Comparison of ENCODE assay signal across 1 cellular context in genomic region chr1:9529190-9529589, GRCh38.
TF ChIP-seq lines count a peak whose summit lies in the region.

No MANE protein-coding gene starts in this region.

TF ChIP-seq in K562, 482 proteins besides CTCF, POLR2A, EP300 and RAD21 (continued from another document):
- TF ChIP-seq CBX3 (IDR thresholded peaks at IDR 0.05; ENCODE audit: borderline replicate concordance in 1 of 2, low read length in 2 of 2) (peak in 1 of 2 experiments; percentile 99; a peak in 1 of 3 replicates), ZEB2 (IDR thresholded peaks at IDR 0.05) (0 out of 2 replicates have a peak, but pooled peaks have one; percentile 22), EP400 (IDR thresholded peaks at IDR 0.05) (no peak), TRIM24 (IDR thresholded peaks at IDR 0.05) (peak in 1 of 2 experiments; percentile 79; a peak in 2 of 4 replicates), PHB2 (IDR thresholded peaks at IDR 0.05; ENCODE audit: low read depth) (no peak), PCBP1 (IDR thresholded peaks at IDR 0.05; ENCODE audit: low read depth, low read length, poor library complexity, severe bottlenecking) (no peak), DACH1 (IDR thresholded peaks at IDR 0.05; ENCODE audit: partially characterized antibody) (peak; percentile 68), SMARCA5 (IDR thresholded peaks at IDR 0.05) (peak; percentile 97), HMG20B (CRISPR knock-in tag; IDR thresholded peaks at IDR 0.05) (no peak), ARID1B (IDR thresholded peaks at IDR 0.05) (no peak), TRIM28 (IDR thresholded peaks at IDR 0.05) (peak; percentile 98), ZNF280B (CRISPR knock-in tag; IDR thresholded peaks at IDR 0.05) (no peak), TFAP4 (CRISPR knock-in tag; IDR thresholded peaks at IDR 0.05; ENCODE audit: borderline replicate concordance) (peak; percentile 90), TGIF2 (CRISPR knock-in tag; IDR thresholded peaks at IDR 0.05) (no peak), NBN (IDR thresholded peaks at IDR 0.05; ENCODE audit: low read depth) (peak; percentile 53; the same call in 1 of the 2 replicates), ATF7 (IDR thresholded peaks at IDR 0.05) (peak; percentile 92), ZNF212 (CRISPR knock-in tag; IDR thresholded peaks at IDR 0.05) (no peak), RBM25 (IDR thresholded peaks at IDR 0.05; ENCODE audit: low read depth, low read length, severe bottlenecking) (peak; percentile 77), NCOA1 (IDR thresholded peaks at IDR 0.05; ENCODE audit: low read depth) (0 out of 2 replicates have a peak, but pooled peaks have one; percentile 22), SMAD4 (CRISPR knock-in tag; conservative IDR thresholded peaks at IDR 0.05) (peak; percentile 67), DIDO1 (tag; IDR thresholded peaks at IDR 0.05; ENCODE audit: low read depth) (0 out of 2 replicates have a peak, but pooled peaks have one; percentile 40), CBX5 (IDR thresholded peaks at IDR 0.05; ENCODE audit: borderline replicate concordance, low read depth) (peak; percentile 93), ZNF384 (IDR thresholded peaks at IDR 0.05; ENCODE audit: low read depth, low read length) (peak; percentile 95), CREB1 (IDR thresholded peaks at IDR 0.05) (peak; percentile 57; the same call in 1 of the 2 replicates), CREB1 (CRISPR knock-in tag; IDR thresholded peaks at IDR 0.05) (peak; percentile 74), NUFIP1 (IDR thresholded peaks at IDR 0.05; ENCODE audit: partially characterized antibody) (no peak)
- TF ChIP-seq, protein P1, sequence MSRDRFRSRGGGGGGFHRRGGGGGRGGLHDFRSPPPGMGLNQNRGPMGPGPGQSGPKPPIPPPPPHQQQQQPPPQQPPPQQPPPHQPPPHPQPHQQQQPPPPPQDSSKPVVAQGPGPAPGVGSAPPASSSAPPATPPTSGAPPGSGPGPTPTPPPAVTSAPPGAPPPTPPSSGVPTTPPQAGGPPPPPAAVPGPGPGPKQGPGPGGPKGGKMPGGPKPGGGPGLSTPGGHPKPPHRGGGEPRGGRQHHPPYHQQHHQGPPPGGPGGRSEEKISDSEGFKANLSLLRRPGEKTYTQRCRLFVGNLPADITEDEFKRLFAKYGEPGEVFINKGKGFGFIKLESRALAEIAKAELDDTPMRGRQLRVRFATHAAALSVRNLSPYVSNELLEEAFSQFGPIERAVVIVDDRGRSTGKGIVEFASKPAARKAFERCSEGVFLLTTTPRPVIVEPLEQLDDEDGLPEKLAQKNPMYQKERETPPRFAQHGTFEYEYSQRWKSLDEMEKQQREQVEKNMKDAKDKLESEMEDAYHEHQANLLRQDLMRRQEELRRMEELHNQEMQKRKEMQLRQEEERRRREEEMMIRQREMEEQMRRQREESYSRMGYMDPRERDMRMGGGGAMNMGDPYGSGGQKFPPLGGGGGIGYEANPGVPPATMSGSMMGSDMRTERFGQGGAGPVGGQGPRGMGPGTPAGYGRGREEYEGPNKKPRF (IDR thresholded peaks at IDR 0.05; ENCODE audit: low read depth, low read length): no peak
- TF ChIP-seq, protein P2, sequence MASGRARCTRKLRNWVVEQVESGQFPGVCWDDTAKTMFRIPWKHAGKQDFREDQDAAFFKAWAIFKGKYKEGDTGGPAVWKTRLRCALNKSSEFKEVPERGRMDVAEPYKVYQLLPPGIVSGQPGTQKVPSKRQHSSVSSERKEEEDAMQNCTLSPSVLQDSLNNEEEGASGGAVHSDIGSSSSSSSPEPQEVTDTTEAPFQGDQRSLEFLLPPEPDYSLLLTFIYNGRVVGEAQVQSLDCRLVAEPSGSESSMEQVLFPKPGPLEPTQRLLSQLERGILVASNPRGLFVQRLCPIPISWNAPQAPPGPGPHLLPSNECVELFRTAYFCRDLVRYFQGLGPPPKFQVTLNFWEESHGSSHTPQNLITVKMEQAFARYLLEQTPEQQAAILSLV (tag; IDR thresholded peaks at IDR 0.05): no peak
